Comparison of ENCODE assay signal across 8 cellular contexts in genomic region chr2:187499941-187500532, GRCh38. TPM values are rescaled to one million over a fixed set of nuclear protein-coding genes. Genes with fewer than 3 reads are reported as not detected.
DNase-seq lines count a peak whose midpoint lies in the region; ATAC-seq and TF ChIP-seq lines count a peak whose summit lies in the region.

No MANE protein-coding gene starts in this region.

- DNase-seq in Right ventricle myocardium inferior (ENCODE audit: missing footprints) = no peak
- DNase-seq in cardiac septum (ENCODE audit: low spot score) = no peak
- peak; percentile 68 for DNase-seq in MM.1S
- peak; percentile 46 to 64 for DNase-seq in SJSA1 (ENCODE audit: low read depth in 1 of 2, low spot score in 2 of 2)
- peak; percentile 79 for DNase-seq in choroid plexus epithelial cell (ENCODE audit: low read depth)
- peak; percentile 60 to 87 for DNase-seq in lower leg skin (ENCODE audit: low spot score in 2 of 2)
- DNase-seq in suprapubic skin (ENCODE audit: low spot score in 2 of 2) = peak in 1 of 2 donors; percentile 62

- H3K79me2 ChIP-seq in MM.1S (ENCODE audit: low read length) = no peaks in the 10 kb centered on the region

- no peak overlapping the region for H3K4me2 ChIP-seq in MM.1S (ENCODE audit: low read depth, low read length)

- TF ChIP-seq CTCF in MM.1S (IDR thresholded peaks at IDR 0.05; ENCODE audit: low read length) (peak; percentile 63), choroid plexus epithelial cell (conservative IDR thresholded peaks at IDR 0.05; ENCODE audit: low read depth, low read length) (peak; percentile 85), lower leg skin (IDR thresholded peaks at IDR 0.05) (peak in 1 of 3 donors; percentile 60), suprapubic skin (IDR thresholded peaks at IDR 0.05) (peak; percentile 67 to 71)

- H2AFZ ChIP-seq in MM.1S (ENCODE audit: low read length) = no peak overlapping the region

- no peaks in the 10 kb centered on the region for H3K9me3 ChIP-seq in MM.1S (replicated peaks; ENCODE audit: insufficient read depth, low read length)
- H3K9me3 ChIP-seq in SJSA1 (replicated peaks) = no peaks in the 10 kb centered on the region
- H3K9me3 ChIP-seq in suprapubic skin = no peaks in the 10 kb centered on the region

- H3K4me3 ChIP-seq in MM.1S (ENCODE audit: low read length) = no peak overlapping the region
- H3K4me3 ChIP-seq in SJSA1 = no peak overlapping the region
- no peak overlapping the region for H3K4me3 ChIP-seq in choroid plexus epithelial cell (ENCODE audit: low read depth, low read length)
- H3K4me3 ChIP-seq in lower leg skin (ENCODE audit: low read depth, poor library complexity, severe bottlenecking) = no peak overlapping the region
- no peak overlapping the region for H3K4me3 ChIP-seq in suprapubic skin

- no peak for TF ChIP-seq EP300 in suprapubic skin (IDR thresholded peaks at IDR 0.05)

- no peaks in the 10 kb centered on the region for H3K9me2 ChIP-seq in MM.1S (replicated peaks; ENCODE audit: insufficient read depth, low read length)

- no peaks in the 10 kb centered on the region for H3K4me1 ChIP-seq in MM.1S (ENCODE audit: low read length)
- H3K4me1 ChIP-seq in SJSA1 (replicated peaks) = 0 out of 2 replicates have a peak, but pooled peaks cover 4% of the 10 kb centered on the region
- no peaks in the 10 kb centered on the region for H3K4me1 ChIP-seq in suprapubic skin

- H3F3A ChIP-seq in MM.1S (ENCODE audit: insufficient read depth, low read length) = no peaks in the 10 kb centered on the region

- H3K27me3 ChIP-seq in MM.1S (replicated peaks; ENCODE audit: insufficient read depth, low read length) (no peaks in the 10 kb centered on the region), SJSA1 (replicated peaks) (no peaks in the 10 kb centered on the region), suprapubic skin (no peaks in the 10 kb centered on the region)

- H3K9ac ChIP-seq in MM.1S (ENCODE audit: low read length) = no peak overlapping the region

- H3K27ac ChIP-seq in MM.1S (ENCODE audit: low read length) (no peak overlapping the region), SJSA1 (no peak overlapping the region), suprapubic skin (no peak overlapping the region)

- intact Hi-C loops in Right ventricle myocardium inferior (cut with DNase I) = loop anchor here (1.0 to 10.0 kb wide), 3 partner anchors 81 to 1015 kb away; no protein-coding TSS in a partner anchor
- intact Hi-C loops in cardiac septum (cut with DNase I) = loop anchor here (2.0 to 10.0 kb wide), 4 partner anchors 42 to 1015 kb away; no protein-coding TSS in a partner anchor
- intact Hi-C loops in lower leg skin (cut with DNase I; ENCODE audit: low total_unique reads) = loop anchor here (5.0 kb wide), 1 partner anchor 1912 kb away; no protein-coding TSS in a partner anchor

- 5 to 8% methylated on average over 2 of the region's 2 CpGs for WGBS in lower leg skin, 2 donors
- 9% methylated on average over 2 of the region's 2 CpGs for whole genome bisulfite sequencing in suprapubic skin

- no peaks in the 10 kb centered on the region for H4K20me1 ChIP-seq in MM.1S (ENCODE audit: insufficient read depth, low read length)

- H3K36me3 ChIP-seq in MM.1S (replicated peaks; ENCODE audit: insufficient read depth, low read length) = no peaks in the 10 kb centered on the region
- H3K36me3 ChIP-seq in SJSA1 = peaks cover 23% of the 10 kb centered on the region
- H3K36me3 ChIP-seq in suprapubic skin = no peaks in the 10 kb centered on the region

- no peak for TF ChIP-seq POLR2A in lower leg skin (IDR thresholded peaks at IDR 0.05)
- TF ChIP-seq POLR2A in suprapubic skin (IDR thresholded peaks at IDR 0.05) = no peak

- ATAC-seq in Right ventricle myocardium inferior (peak; percentile 63), HG02571 (IDR thresholded peaks at IDR 0.05; ENCODE audit: unreplicated experiment) (peak; percentile 95)

RNA-seq across cellular contexts. Expression of gene CALCRL, which starts 52.0 kb away (rescaled TPM):
- total RNA-seq in Right ventricle myocardium inferior (28.3 TPM), cardiac septum (28.1 TPM), lower leg skin (10 to 100 TPM in 3 of 4 donors, 1 to 10 TPM in 1; 9.6 to 20.1 (median 18.1) TPM), suprapubic skin (10 to 100 TPM; 16.1 to 31.1 (median 17.6) TPM)
- total RNA-seq in SJSA1 (2014; rRNA removed; shearing (Covaris generic)) = 0.22 and 0.63 TPM in 2 replicates

RNA-seq across cellular contexts. Expression of gene TFPI, which starts 54.2 kb away (rescaled TPM):
- total RNA-seq in Right ventricle myocardium inferior (33.6 TPM), cardiac septum (22.3 TPM), lower leg skin (10 to 100 TPM; 15.6 to 28.4 (median 16.0) TPM), suprapubic skin (10 to 100 TPM in 3 of 4 donors, 1 to 10 TPM in 1; 6.3 to 23.1 (median 18.0) TPM)
- total RNA-seq in SJSA1 (2014; rRNA removed; shearing (Covaris generic)) = 82.1 and 133 TPM in 2 replicates

Comparison
In these comparisons a context has a peak if more than half of its experiments do, and no peak if none do; other contexts are left out.
1. DNase-seq: peak in MM.1S (single experiment), SJSA1 (2 of 2), choroid plexus epithelial cell (single experiment) and lower leg skin (2 of 2); none in Right ventricle myocardium inferior (single experiment) and cardiac septum (single experiment).